Comparison of ENCODE assay signal across 18 cellular contexts in genomic region chr6:163588211-163588919, GRCh38.
A peak's percentile ranks its signal among the peaks of the same experiment; 100 is the strongest.
DNase-seq lines count a peak whose midpoint lies in the region; ATAC-seq and TF ChIP-seq lines count a peak whose summit lies in the region.
"Had no signal": no experiment of that assay in that cellular context is flagged by ENCODE, and none has a peak within 500 bp of the region (broad histone marks: within the 10 kb centered on the region; RNA-seq: fewer than 3 reads in every experiment).

No MANE protein-coding gene starts in this region.

- ATAC-seq in GM19023 (IDR thresholded peaks at IDR 0.05; ENCODE audit: unreplicated experiment) = no peak
- ATAC-seq: WTC11 had no signal

- peak; percentile 58 for DNase-seq in A172 (ENCODE audit: low spot score)
- DNase-seq in GM04503 (ENCODE audit: low read depth) = peak; percentile 17
- peak; percentile 69 for DNase-seq in RWPE1 (ENCODE audit: low spot score)
- DNase-seq in fibroblast of mammary gland (ENCODE audit: low read depth) = peak; percentile 86
- no peak for DNase-seq in activated CD4-positive, alpha-beta T cell treated with anti-CD3 and anti-CD28 coated beads, Interleukin-2, amount 10 ng/mL, durations not matched to agents 24 days and 14 days
- DNase-seq in D341Med (ENCODE audit: low spot score) = no peak
- DNase-seq in erythroblast (lab: John Stamatoyannopoulos, UW) = no peak
- DNase-seq: activated gamma-delta T cell, dermis blood vessel endothelial cell, GOT3, lower lobe of right lung, natural killer cell, NCI-H1436 treated with DMSO at 0.1 percent for 48 hours, substantia nigra, T-helper 1 cell had no signal

- H3K4me3 Mint-ChIP-seq in activated CD4-positive, alpha-beta T cell treated with anti-CD3 and anti-CD28 coated beads, Interleukin-2, amount 10 ng/mL, durations not matched to agents 24 days and 14 days = no peak overlapping the region
- H3K4me3 Mint-ChIP-seq: natural killer cell, WTC11 had no signal

- H3K4me3 ChIP-seq in fibroblast of mammary gland (ENCODE audit: control insufficient read depth, low read depth, low read length) = no peak overlapping the region
- H3K4me3 ChIP-seq: lower lobe of right lung had no signal

- TF ChIP-seq POLR2A in erythroblast (IDR thresholded peaks at IDR 0.05; ENCODE audit: low read length) = no peak

- POLR2A ChIA-PET in RWPE1 (lab: Yijun Ruan, JAX; ENCODE audit: low non-redundant PET) = no interaction called here

- CTCF ChIA-PET in RWPE1 (lab: Yijun Ruan, JAX) = no interaction called here

- no peaks in the 10 kb centered on the region for H3K27me3 Mint-ChIP-seq in activated CD4-positive, alpha-beta T cell treated with anti-CD3 and anti-CD28 coated beads, Interleukin-2, amount 10 ng/mL, durations not matched to agents 24 days and 14 days

- TF ChIP-seq CTCF in RWPE1 (conservative IDR thresholded peaks at IDR 0.05; ENCODE audit: low read depth) (no peak), fibroblast of mammary gland (conservative IDR thresholded peaks at IDR 0.05; ENCODE audit: control insufficient read depth, insufficient read depth, low read depth, low read length) (no peak)

- peak overlapping the region; percentile 93 for H3K27ac ChIP-seq in RWPE1
- H3K27ac ChIP-seq: KMS-11, lower lobe of right lung had no signal

- peaks cover 22% of the 10 kb centered on the region for H3K9me3 Mint-ChIP-seq in activated CD4-positive, alpha-beta T cell treated with anti-CD3 and anti-CD28 coated beads, Interleukin-2, amount 10 ng/mL, durations not matched to agents 24 days and 14 days

- H3K36me3 Mint-ChIP-seq in activated CD4-positive, alpha-beta T cell treated with anti-CD3 and anti-CD28 coated beads, Interleukin-2, amount 10 ng/mL, durations not matched to agents 24 days and 14 days (ENCODE audit: low read depth) = no peaks in the 10 kb centered on the region

- intact Hi-C loops in activated CD4-positive, alpha-beta T cell treated with anti-CD3 and anti-CD28 coated beads, Interleukin-2, amount 10 ng/mL, durations not matched to agents 24 days and 14 days (cut with micrococcal nuclease) = loop anchor here (10.0 kb wide), 1 partner anchor 366 kb away; no protein-coding TSS in a partner anchor

- no peak overlapping the region for H3K27ac Mint-ChIP-seq in activated CD4-positive, alpha-beta T cell treated with anti-CD3 and anti-CD28 coated beads, Interleukin-2, amount 10 ng/mL, durations not matched to agents 24 days and 14 days
- H3K27ac Mint-ChIP-seq: WTC11 had no signal

- peaks cover 3% of the 10 kb centered on the region for H3K4me1 Mint-ChIP-seq in activated CD4-positive, alpha-beta T cell treated with anti-CD3 and anti-CD28 coated beads, Interleukin-2, amount 10 ng/mL, durations not matched to agents 24 days and 14 days

Comparison
In these comparisons a context has a peak if more than half of its experiments do, and no peak if none do; other contexts are left out.
1. DNase-seq: peak in A172 (single experiment), GM04503 (single experiment), RWPE1 (single experiment) and fibroblast of mammary gland (single experiment); none in activated CD4-positive, alpha-beta T cell treated with anti-CD3 and anti-CD28 coated beads, Interleukin-2, amount 10 ng/mL, durations not matched to agents 24 days and 14 days (single experiment), D341Med (single experiment) and erythroblast (0 of 2).